ENCODE assay signal across 27 cellular contexts in the genomic region with DNA sequence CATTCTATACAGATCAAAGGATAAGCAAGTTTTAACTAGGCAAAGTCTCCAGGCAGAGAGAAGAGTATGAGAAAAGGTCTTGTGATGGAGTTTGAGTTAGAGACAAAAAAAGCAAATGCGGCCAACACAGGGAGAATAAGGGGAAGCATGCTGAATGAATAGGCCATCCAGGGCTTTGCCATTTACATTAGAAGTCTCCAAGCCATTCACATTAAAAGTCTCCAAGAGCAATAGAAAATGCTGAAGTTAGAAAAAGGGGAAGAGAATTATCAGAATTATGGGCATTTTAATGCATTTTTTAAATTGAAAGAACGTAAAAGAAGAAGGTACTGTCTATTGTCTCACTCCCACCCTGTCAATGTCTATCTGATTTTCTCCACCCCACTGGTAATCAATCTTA.
"Had no signal": no experiment of that assay in that cellular context is flagged by ENCODE, and none has a peak within 500 bp of the region (broad histone marks: within the 10 kb centered on the region; RNA-seq: fewer than 3 reads in every experiment).

No MANE protein-coding gene starts in this region.

- H3K4me1 Mint-ChIP-seq: activated B cell treated with CpG ODN at 0.5 μM for 24 hours; activated CD4-positive, alpha-beta T cell treated with anti-CD3 and anti-CD28 coated beads, Interleukin-2, amount 10 ng/mL, durations not matched to agents 24 days and 14 days had no signal

- H3K9me3 Mint-ChIP-seq: activated CD4-positive, alpha-beta T cell treated with anti-CD3 and anti-CD28 coated beads, Interleukin-2, amount 10 ng/mL, durations not matched to agents 24 days and 14 days had no signal

- H3K4me3 ChIP-seq: colonic mucosa, SJSA1 had no signal

- H3K27ac Mint-ChIP-seq: activated B cell treated with CpG ODN at 0.5 μM for 24 hours; activated CD4-positive, alpha-beta T cell treated with anti-CD3 and anti-CD28 coated beads, Interleukin-2, amount 10 ng/mL, durations not matched to agents 24 days and 14 days; activated naive CD4-positive, alpha-beta T cell treated with anti-CD3 and anti-CD28 coated beads for 36 hours; activated naive CD8-positive, alpha-beta T cell treated with anti-CD3 and anti-CD28 coated beads for 36 hours; activated T-helper 17 cell treated with anti-CD3 and anti-CD28 coated beads, Interleukin-2, amount 50 U/mL, for 72 hours; T-helper 1 cell treated with Interleukin-12 subunit alpha and Interleukin-12 subunit beta and Interleukin-4 antibody, amounts not matched to agents 30 μg/mL and 1 μg/mL, for 36 hours had no signal

- H3K27me3 ChIP-seq: brain microvascular endothelial cell, colonic mucosa, SJSA1 had no signal

- H3K4me1 ChIP-seq: SJSA1 had no signal

- H3K27me3 Mint-ChIP-seq: activated B cell treated with CpG ODN at 0.5 μM for 24 hours; activated CD4-positive, alpha-beta T cell treated with anti-CD3 and anti-CD28 coated beads, Interleukin-2, amount 10 ng/mL, durations not matched to agents 24 days and 14 days; activated naive CD8-positive, alpha-beta T cell treated with anti-CD3 and anti-CD28 coated beads for 36 hours; activated T-helper 17 cell treated with anti-CD3 and anti-CD28 coated beads, Interleukin-2, amount 50 U/mL, for 72 hours had no signal

- ATAC-seq: activated T-helper 17 cell treated with anti-CD3 and anti-CD28 coated beads, Interleukin-2, amount 50 U/mL, for 72 hours; PC-3; SK-N-SH treated with all-trans-retinoic acid at 6 μM for 48 hours had no signal

- H3K36me3 ChIP-seq: brain microvascular endothelial cell, colonic mucosa, SJSA1 had no signal

- H3K4me3 Mint-ChIP-seq: activated B cell treated with CpG ODN at 0.5 μM for 24 hours; activated CD4-positive, alpha-beta T cell treated with anti-CD3 and anti-CD28 coated beads, Interleukin-2, amount 10 ng/mL, durations not matched to agents 24 days and 14 days; activated naive CD4-positive, alpha-beta T cell treated with anti-CD3 and anti-CD28 coated beads for 36 hours; activated naive CD8-positive, alpha-beta T cell treated with anti-CD3 and anti-CD28 coated beads for 36 hours; activated T-helper 17 cell treated with anti-CD3 and anti-CD28 coated beads, Interleukin-2, amount 50 U/mL, for 72 hours; T-helper 1 cell treated with Interleukin-12 subunit alpha and Interleukin-12 subunit beta and Interleukin-4 antibody, amounts not matched to agents 30 μg/mL and 1 μg/mL, for 36 hours had no signal

- H3K27ac ChIP-seq: brain microvascular endothelial cell, colonic mucosa, SJSA1 had no signal

- H3K9me3 ChIP-seq: colonic mucosa, SJSA1 had no signal

- DNase-seq: activated B cell treated with CpG ODN at 0.5 μM for 24 hours; activated CD4-positive, alpha-beta T cell treated with anti-CD3 and anti-CD28 coated beads for 1 hour; activated CD4-positive, alpha-beta T cell treated with anti-CD3 and anti-CD28 coated beads, Interleukin-2, amount 10 ng/mL, durations not matched to agents 24 days and 14 days; activated CD4-positive, alpha-beta T cell treated with anti-CD3 and anti-CD28 coated beads, Interleukin-2, amount 50 U/mL, for 48 hours; activated CD8-positive, alpha-beta memory T cell treated with anti-CD3 and anti-CD28 coated beads for 24 hours; activated gamma-delta T cell; activated naive CD4-positive, alpha-beta T cell treated with anti-CD3 and anti-CD28 coated beads for 36 hours; activated naive CD8-positive, alpha-beta T cell treated with anti-CD3 and anti-CD28 coated beads for 36 hours; activated T-cell treated with anti-CD3 and anti-CD28 coated beads for 4 hours; activated T-cell treated with anti-CD3 and anti-CD28 coated beads, Interleukin-2, amount 50 U/mL, for 48 hours; brain microvascular endothelial cell; caudate nucleus; colonic mucosa; NCI-H1092 treated with DMSO at 0.1 percent for 48 hours; NCI-H1417 treated with DMSO at 0.1 percent for 48 hours; NCI-H1694; NCI-H2029; NCI-H345; NCI-H510A; NCI-H526 treated with DMSO at 0.1 percent for 48 hours; NCI-H82; PC-3; SHP77 had no signal
